In genomic region chr19:16944626-16945363, GRCh38 we compare ENCODE assay signal across 31 cellular contexts. TPM values are rescaled to one million over a fixed set of nuclear protein-coding genes. Genes with fewer than 3 reads are reported as not detected.
A peak's percentile ranks its signal among the peaks of the same experiment; 100 is the strongest.
DNase-seq lines count a peak whose midpoint lies in the region; ATAC-seq, FAIRE-seq and TF ChIP-seq lines count a peak whose summit lies in the region.
"Had no signal": no experiment of that assay in that cellular context is flagged by ENCODE, and none has a peak within 500 bp of the region (broad histone marks: within the 10 kb centered on the region; RNA-seq: fewer than 3 reads in every experiment).

No MANE protein-coding gene starts in this region.

- no peaks in the 10 kb centered on the region for H3K36me3 ChIP-seq in cardiac muscle cell
- H3K36me3 ChIP-seq: colonic mucosa, gastrocnemius medialis, Peyer's patch, suprapubic skin had no signal

- H3K4me1 Mint-ChIP-seq in activated naive CD8-positive, alpha-beta T cell treated with anti-CD3 and anti-CD28 coated beads for 36 hours: no peaks in the 10 kb centered on the region

- TF ChIP-seq CTCF in A549 (IDR thresholded peaks at IDR 0.05) (no peak), GM10248 (IDR thresholded peaks at IDR 0.05; ENCODE audit: control extremely low read depth, extremely low read depth, low read depth, missing control alignments) (no peak), cardiac muscle cell (IDR thresholded peaks at IDR 0.05; ENCODE audit: low read depth, low read length) (no peak)

- H3K36me3 Mint-ChIP-seq in activated naive CD8-positive, alpha-beta T cell treated with anti-CD3 and anti-CD28 coated beads for 36 hours: no peaks in the 10 kb centered on the region

- no peak overlapping the region for H3K27ac Mint-ChIP-seq in activated naive CD8-positive, alpha-beta T cell treated with anti-CD3 and anti-CD28 coated beads for 36 hours
- H3K27ac Mint-ChIP-seq: activated CD8-positive, alpha-beta T cell treated with anti-CD3 and anti-CD28 coated beads, Interleukin-2, amount 10 ng/mL, durations not matched to agents 7 days and 5 days; activated naive CD4-positive, alpha-beta T cell treated with anti-CD3 and anti-CD28 coated beads for 36 hours; activated T-cell treated with anti-CD3 and anti-CD28 coated beads, Interleukin-2, amount 50 U/mL, for 24 hours had no signal

- FAIRE-seq in A549 (lab: Jason Lieb, UNC): no peak
- FAIRE-seq: D721Med, TTC549, urothelium cell line had no signal

- H3K27ac ChIP-seq in A549: no peak overlapping the region
- peak overlapping the region; percentile 49 for H3K27ac ChIP-seq in cardiac muscle cell
- H3K27ac ChIP-seq: C4-2B, colonic mucosa, gastrocnemius medialis, GM23248, KMS-11, Peyer's patch, suprapubic skin had no signal

- POLR2A ChIA-PET in A549 (lab: Yijun Ruan, JAX): no interaction called here
- POLR2A ChIA-PET in GM10248 (lab: Yijun Ruan, JAX): no interaction called here

- ATAC-seq in A549 (no peak), HG03045 (IDR thresholded peaks at IDR 0.05; ENCODE audit: unreplicated experiment) (no peak), GM18511 (IDR thresholded peaks at IDR 0.05; ENCODE audit: unreplicated experiment) (no peak)
- ATAC-seq: activated CD8-positive, alpha-beta T cell treated with anti-CD3 and anti-CD28 coated beads, Interleukin-2, amount 10 ng/mL, durations not matched to agents 7 days and 5 days; gastrocnemius medialis had no signal

- no peak overlapping the region for H3K4me2 ChIP-seq in A549
- H3K4me2 ChIP-seq: KMS-11, smooth muscle cell had no signal

- H3K9me3 ChIP-seq in A549 (no peaks in the 10 kb centered on the region; the same call in 2 of the 3 replicates), cardiac muscle cell (ENCODE audit: low read depth) (no peaks in the 10 kb centered on the region)
- H3K9me3 ChIP-seq: colonic mucosa, gastrocnemius medialis, Peyer's patch, suprapubic skin had no signal

- CTCF ChIA-PET in A549 (lab: Yijun Ruan, JAX) (interaction anchor here (0.6 kb wide), 1 partner anchor 173 kb away, joined by 3 read pairs; no protein-coding TSS in a partner anchor), GM10248 (lab: Yijun Ruan, JAX) (no interaction called here)

- no peaks in the 10 kb centered on the region for H3K27me3 ChIP-seq in cardiac muscle cell
- H3K27me3 ChIP-seq: colonic mucosa, gastrocnemius medialis, Peyer's patch, suprapubic skin had no signal

- H3K4me1 ChIP-seq in A549: no peaks in the 10 kb centered on the region
- peaks cover 17% of the 10 kb centered on the region for H3K4me1 ChIP-seq in cardiac muscle cell (ENCODE audit: low read depth)
- H3K4me1 ChIP-seq: colonic mucosa, gastrocnemius medialis, Peyer's patch, suprapubic skin had no signal

- H3K4me3 ChIP-seq in A549 (no peak overlapping the region), cardiac muscle cell (no peak overlapping the region)
- H3K4me3 ChIP-seq: colonic mucosa, gastrocnemius medialis, GM23248, Peyer's patch, smooth muscle cell, suprapubic skin had no signal

- H3K9me3 Mint-ChIP-seq in activated naive CD8-positive, alpha-beta T cell treated with anti-CD3 and anti-CD28 coated beads for 36 hours: no peaks in the 10 kb centered on the region

- no peak overlapping the region for H3K4me3 Mint-ChIP-seq in activated naive CD8-positive, alpha-beta T cell treated with anti-CD3 and anti-CD28 coated beads for 36 hours
- H3K4me3 Mint-ChIP-seq: activated CD8-positive, alpha-beta T cell treated with anti-CD3 and anti-CD28 coated beads, Interleukin-2, amount 10 ng/mL, durations not matched to agents 7 days and 5 days; activated naive CD4-positive, alpha-beta T cell treated with anti-CD3 and anti-CD28 coated beads for 36 hours; activated T-cell treated with anti-CD3 and anti-CD28 coated beads, Interleukin-2, amount 50 U/mL, for 24 hours had no signal

- no peak for TF ChIP-seq EP300 in A549 (IDR thresholded peaks at IDR 0.05)

- TF ChIP-seq POLR2A in A549 (IDR thresholded peaks at IDR 0.05; ENCODE audit: low read length): no peak

- WGBS in A549 (ENCODE audit: missing lambda C conversion rate): 72% methylated on average over 10 of the region's 14 CpGs

- no peaks in the 10 kb centered on the region for H3K27me3 Mint-ChIP-seq in activated naive CD8-positive, alpha-beta T cell treated with anti-CD3 and anti-CD28 coated beads for 36 hours

- TF ChIP-seq RAD21 in A549 (conservative IDR thresholded peaks at IDR 0.05 in 1 of 2, IDR thresholded peaks at IDR 0.05 in 1 of 2): no peak

- DNase-seq in A549 (ENCODE audit: low read depth in 1 of 2, low spot score in 1 of 2) (no peak), GM10248 (ENCODE audit: extremely low spot score) (peak; percentile 4), cardiac muscle cell (ENCODE audit: low read depth in 1 of 2, low spot score in 1 of 2) (peak in 1 of 2 donors; percentile 90), mesenteric fat pad (ENCODE audit: low spot score) (peak; percentile 69), NCI-H82 treated with DMSO at 0.1 percent for 48 hours (lab: John Stamatoyannopoulos, UW; ENCODE audit: unreplicated experiment) (no peak)
- no peak for DNase-seq in activated naive CD8-positive, alpha-beta T cell treated with anti-CD3 and anti-CD28 coated beads for 36 hours
- DNase-seq: ACHN; activated CD8-positive, alpha-beta T cell treated with anti-CD3 and anti-CD28 coated beads, Interleukin-2, amount 10 ng/mL, durations not matched to agents 7 days and 5 days; activated naive CD4-positive, alpha-beta T cell treated with anti-CD3 and anti-CD28 coated beads for 36 hours; activated T-cell treated with anti-CD3 and anti-CD28 coated beads, Interleukin-2, amount 50 U/mL, for 24 hours; amniotic stem cell; colonic mucosa; gastrocnemius medialis; GM23248; islet precursor cell; mammary epithelial cell; NCI-H146; NCI-H510A treated with DMSO at 0.1 percent for 48 hours; Peyer's patch had no signal

TF ChIP-seq in A549, 52 proteins besides CTCF, POLR2A, EP300 and RAD21:
- TF ChIP-seq MAFK (IDR thresholded peaks at IDR 0.05; ENCODE audit: partially characterized antibody): peak; percentile 63
- no peak for TF ChIP-seq TFCP2L1 (CRISPR knock-in tag; IDR thresholded peaks at IDR 0.05)
- TF ChIP-seq NFE2L2 (conservative IDR thresholded peaks at IDR 0.05; ENCODE audit: low read length): peak; percentile 72
TF ChIP-seq in A549: peak in this region for 2.

RNA-seq across cellular contexts. Expression of gene F2RL3, which starts 56.0 kb away (rescaled TPM):
- not detected in 2 replicates for polyA plus RNA-seq in A549 (2011; rRNA removed)
- not detected in 2 replicates for polyA plus RNA-seq in A549 (2012; cell fraction: cytosol; rRNA removed)
- not detected in 2 replicates for polyA plus RNA-seq in A549 (2012; cell fraction: nucleus; rRNA removed)
- polyA plus RNA-seq in A549 (2017; fragmentation: RNase III; extraction: RNeasy Plus Mini Kit Qiagen cat#74134 plus additional on column Dnase treatment): not detected in 3 replicates
- not detected in 2 replicates for polyA minus RNA-seq in A549 (2011; rRNA and poly(A)+ RNA removed)
- total RNA-seq in cardiac muscle cell: 0.33 and 0.67 TPM in 2 replicates
- 1.0 and 1.4 TPM in 2 replicates for polyA plus RNA-seq in cardiac muscle cell
- 33.9 TPM for total RNA-seq in mesenteric fat pad
- total RNA-seq in activated naive CD8-positive, alpha-beta T cell treated with anti-CD3 and anti-CD28 coated beads for 36 hours: not detected
- total RNA-seq: activated naive CD4-positive, alpha-beta T cell treated with anti-CD3 and anti-CD28 coated beads for 36 hours; GM23248; HT-29; myocyte; SK-MEL-5 had no signal
- polyA plus RNA-seq: GM23248 had no signal

Comparison
In these comparisons a context has a peak if more than half of its experiments do, and no peak if none do; other contexts are left out.
1. DNase-seq: peak in GM10248 (single experiment) and mesenteric fat pad (single experiment); none in A549 (0 of 2), activated naive CD8-positive, alpha-beta T cell treated with anti-CD3 and anti-CD28 coated beads for 36 hours (single experiment) and NCI-H82 treated with DMSO at 0.1 percent for 48 hours (single experiment).
2. RNA of gene F2RL3, which starts 56.0 kb away (total RNA-seq): 33.9 TPM in mesenteric fat pad (single experiment); 0.33 to 0.67 TPM in cardiac muscle cell and not detected in activated naive CD8-positive, alpha-beta T cell treated with anti-CD3 and anti-CD28 coated beads for 36 hours; every median in the first group is over 10 times any median in the second.